1 cellular context compared by ENCODE assay signal in genomic region chr1:84259989-84260388, GRCh38.
TF ChIP-seq lines count a peak whose summit lies in the region.

No MANE protein-coding gene starts in this region.

TF ChIP-seq in A549, 52 proteins besides CTCF, POLR2A, EP300 and RAD21 (continued from another document):
- TF ChIP-seq REST (IDR thresholded peaks at IDR 0.05): no peak
